22 cellular contexts compared by ENCODE assay signal in genomic region chr19:10211691-10212090, GRCh38.
"Had no signal": no experiment of that assay in that cellular context is flagged by ENCODE, and none has a peak within 500 bp of the region (broad histone marks: within the 10 kb centered on the region; RNA-seq: fewer than 3 reads in every experiment).

No MANE protein-coding gene starts in this region.

- ATAC-seq: activated naive CD8-positive, alpha-beta T cell treated with anti-CD3 and anti-CD28 coated beads, Interleukin-2, amount 50 U/mL, for 24 hours; body of pancreas; esophagus mucosa had no signal

- H3K4me1 ChIP-seq: adrenal gland, body of pancreas had no signal

- H3K4me3 ChIP-seq: adrenal gland, body of pancreas had no signal

- DNase-seq: activated CD4-positive, alpha-beta memory T cell treated with anti-CD3 and anti-CD28 coated beads, Interleukin-2, amount 10 ng/mL, durations not matched to agents 7 days and 5 days; activated CD4-positive, alpha-beta T cell treated with anti-CD3 and anti-CD28 coated beads for 1 hour; activated CD4-positive, alpha-beta T cell treated with anti-CD3 and anti-CD28 coated beads for 4 hours; activated CD4-positive, alpha-beta T cell treated with anti-CD3 and anti-CD28 coated beads, Interleukin-2, amount 10 ng/mL, durations not matched to agents 7 days and 5 days; activated CD4-positive, alpha-beta T cell treated with anti-CD3 and anti-CD28 coated beads, Interleukin-2, amount 50 U/mL, for 4 hours; activated CD8-positive, alpha-beta memory T cell treated with anti-CD3 and anti-CD28 coated beads for 24 hours; activated effector memory CD4-positive, alpha-beta T cell treated with anti-CD3 and anti-CD28 coated beads, Interleukin-2, amount 50 U/mL, for 16 hours; activated naive CD4-positive, alpha-beta T cell treated with anti-CD3 and anti-CD28 coated beads for 36 hours; activated naive CD8-positive, alpha-beta T cell treated with anti-CD3 and anti-CD28 coated beads for 36 hours; activated naive CD8-positive, alpha-beta T cell treated with anti-CD3 and anti-CD28 coated beads, Interleukin-2, amount 50 U/mL, for 24 hours; activated T-cell treated with anti-CD3 and anti-CD28 coated beads, Interleukin-2, amount 50 U/mL, for 48 hours; adrenal gland; aorta; body of pancreas; caudate nucleus; cortex of kidney; effector CD8-positive, alpha-beta T cell; foreskin fibroblast; head of caudate nucleus; T-helper 2 cell had no signal

- H3K9me3 ChIP-seq: adrenal gland, body of pancreas had no signal

- H3K27me3 ChIP-seq: adrenal gland, body of pancreas had no signal

- H3K36me3 ChIP-seq: adrenal gland had no signal

- H3K27ac ChIP-seq: adrenal gland, body of pancreas, epithelial cell of prostate had no signal
